ENCODE assay signal across 1 cellular context in genomic region chr1:121192512-121192911, GRCh38. TPM values are rescaled to one million over a fixed set of nuclear protein-coding genes. Genes with fewer than 3 reads are reported as not detected.
"Had no signal": no experiment of that assay in that cellular context is flagged by ENCODE, and none has a peak within 500 bp of the region (broad histone marks: within the 10 kb centered on the region; RNA-seq: fewer than 3 reads in every experiment).

No MANE protein-coding gene starts in this region.

RNA-seq across cellular contexts. Expression of gene FAM72B, which starts 8.4 kb away (rescaled TPM):
- total RNA-seq: gastrocnemius medialis had no signal
